ENCODE assay signal across 10 cellular contexts in genomic region chr1:181334724-181335123, GRCh38.
"Had no signal": no experiment of that assay in that cellular context is flagged by ENCODE, and none has a peak within 500 bp of the region (broad histone marks: within the 10 kb centered on the region; RNA-seq: fewer than 3 reads in every experiment).

No MANE protein-coding gene starts in this region.

- DNase-seq: GM23248, GOT3, H7, HFFc6, KBM-7 had no signal

- FAIRE-seq: HepG2 had no signal

- H3K36me3 ChIP-seq: HAP-1 had no signal

- H3K27ac Mint-ChIP-seq: HFFc6, IgD-negative memory B cell had no signal

- H3K4me3 ChIP-seq: GM23248, HAP-1 had no signal

- H3K4me3 Mint-ChIP-seq: HFFc6, IgD-negative memory B cell had no signal

- H3K27ac ChIP-seq: GM23248, HL-60 had no signal

- H3K4me1 ChIP-seq: HAP-1 had no signal

- ATAC-seq: HCT116, HepG2 had no signal

- H3K9me3 ChIP-seq: HAP-1 had no signal

- H3K4me1 Mint-ChIP-seq: IgD-negative memory B cell had no signal

- H2AFZ ChIP-seq: GM23248 had no signal

- H3K9me3 Mint-ChIP-seq: HFFc6 had no signal

- H3K9ac ChIP-seq: GM23248 had no signal
